1 cellular context compared by ENCODE assay signal in the genomic region with DNA sequence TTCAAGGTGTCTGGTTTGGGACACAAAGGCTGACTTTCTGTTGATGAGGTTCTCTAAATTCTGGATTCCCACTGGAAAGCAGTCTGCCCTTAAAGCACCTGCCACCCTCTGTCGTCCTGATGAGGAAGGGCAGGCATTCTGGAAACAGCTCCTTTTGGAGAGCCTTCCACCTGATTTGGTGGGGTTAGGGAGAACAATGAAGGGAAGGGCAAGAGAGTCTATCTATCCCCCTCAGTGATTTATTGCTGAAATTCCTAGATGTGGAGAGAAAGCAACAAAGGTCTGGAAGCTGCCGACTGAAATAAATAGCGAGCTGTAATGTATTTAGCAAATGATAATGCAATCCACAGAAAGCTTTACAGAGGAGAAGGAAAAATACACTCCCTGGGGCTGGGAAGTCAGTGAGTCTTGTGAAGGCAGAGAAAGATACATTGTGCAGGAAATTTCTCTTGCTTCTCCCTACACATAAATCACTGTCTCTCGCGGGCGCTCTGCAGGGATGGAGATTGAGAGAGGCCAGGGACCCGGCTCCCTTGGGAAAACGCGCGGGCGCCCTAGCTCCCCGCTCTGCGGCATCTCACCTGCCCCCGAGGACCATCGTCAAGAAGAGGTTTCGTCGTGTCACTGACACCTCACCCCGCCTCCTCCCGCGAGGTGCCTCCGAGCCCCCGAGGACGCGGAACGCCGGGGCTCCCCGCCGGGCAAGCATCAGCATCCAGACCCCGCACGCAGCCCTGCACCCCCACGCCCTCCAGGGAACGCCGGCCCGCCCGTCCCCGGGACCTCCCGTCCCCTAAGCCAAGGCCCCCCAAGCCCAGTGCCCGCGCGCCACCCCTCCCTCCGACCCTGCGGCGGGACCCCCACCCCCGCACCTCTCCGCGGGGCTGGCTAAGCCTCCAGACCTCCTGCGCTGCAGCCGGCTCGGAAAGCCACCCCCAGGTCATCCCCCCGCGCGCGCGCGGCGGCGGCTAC.
TF ChIP-seq lines count a peak whose summit lies in the region.

No MANE protein-coding gene starts in this region.

TF ChIP-seq in K562, 482 proteins besides CTCF, POLR2A, EP300 and RAD21 (continued from another document):
- TF ChIP-seq, protein P1, sequence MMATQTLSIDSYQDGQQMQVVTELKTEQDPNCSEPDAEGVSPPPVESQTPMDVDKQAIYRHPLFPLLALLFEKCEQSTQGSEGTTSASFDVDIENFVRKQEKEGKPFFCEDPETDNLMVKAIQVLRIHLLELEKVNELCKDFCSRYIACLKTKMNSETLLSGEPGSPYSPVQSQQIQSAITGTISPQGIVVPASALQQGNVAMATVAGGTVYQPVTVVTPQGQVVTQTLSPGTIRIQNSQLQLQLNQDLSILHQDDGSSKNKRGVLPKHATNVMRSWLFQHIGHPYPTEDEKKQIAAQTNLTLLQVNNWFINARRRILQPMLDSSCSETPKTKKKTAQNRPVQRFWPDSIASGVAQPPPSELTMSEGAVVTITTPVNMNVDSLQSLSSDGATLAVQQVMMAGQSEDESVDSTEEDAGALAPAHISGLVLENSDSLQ (IDR thresholded peaks at IDR 0.05): peak; percentile 34; the same call in 1 of the 2 replicates
- TF ChIP-seq ZNF57 (CRISPR knock-in tag; IDR thresholded peaks at IDR 0.05) (no peak), TEAD2 (tag; IDR thresholded peaks at IDR 0.05) (no peak), PYGO2 (tag; IDR thresholded peaks at IDR 0.05) (no peak)
- TF ChIP-seq, protein P2, sequence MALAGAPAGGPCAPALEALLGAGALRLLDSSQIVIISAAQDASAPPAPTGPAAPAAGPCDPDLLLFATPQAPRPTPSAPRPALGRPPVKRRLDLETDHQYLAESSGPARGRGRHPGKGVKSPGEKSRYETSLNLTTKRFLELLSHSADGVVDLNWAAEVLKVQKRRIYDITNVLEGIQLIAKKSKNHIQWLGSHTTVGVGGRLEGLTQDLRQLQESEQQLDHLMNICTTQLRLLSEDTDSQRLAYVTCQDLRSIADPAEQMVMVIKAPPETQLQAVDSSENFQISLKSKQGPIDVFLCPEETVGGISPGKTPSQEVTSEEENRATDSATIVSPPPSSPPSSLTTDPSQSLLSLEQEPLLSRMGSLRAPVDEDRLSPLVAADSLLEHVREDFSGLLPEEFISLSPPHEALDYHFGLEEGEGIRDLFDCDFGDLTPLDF (CRISPR knock-in tag; IDR thresholded peaks at IDR 0.05): no peak
